In the genomic region with DNA sequence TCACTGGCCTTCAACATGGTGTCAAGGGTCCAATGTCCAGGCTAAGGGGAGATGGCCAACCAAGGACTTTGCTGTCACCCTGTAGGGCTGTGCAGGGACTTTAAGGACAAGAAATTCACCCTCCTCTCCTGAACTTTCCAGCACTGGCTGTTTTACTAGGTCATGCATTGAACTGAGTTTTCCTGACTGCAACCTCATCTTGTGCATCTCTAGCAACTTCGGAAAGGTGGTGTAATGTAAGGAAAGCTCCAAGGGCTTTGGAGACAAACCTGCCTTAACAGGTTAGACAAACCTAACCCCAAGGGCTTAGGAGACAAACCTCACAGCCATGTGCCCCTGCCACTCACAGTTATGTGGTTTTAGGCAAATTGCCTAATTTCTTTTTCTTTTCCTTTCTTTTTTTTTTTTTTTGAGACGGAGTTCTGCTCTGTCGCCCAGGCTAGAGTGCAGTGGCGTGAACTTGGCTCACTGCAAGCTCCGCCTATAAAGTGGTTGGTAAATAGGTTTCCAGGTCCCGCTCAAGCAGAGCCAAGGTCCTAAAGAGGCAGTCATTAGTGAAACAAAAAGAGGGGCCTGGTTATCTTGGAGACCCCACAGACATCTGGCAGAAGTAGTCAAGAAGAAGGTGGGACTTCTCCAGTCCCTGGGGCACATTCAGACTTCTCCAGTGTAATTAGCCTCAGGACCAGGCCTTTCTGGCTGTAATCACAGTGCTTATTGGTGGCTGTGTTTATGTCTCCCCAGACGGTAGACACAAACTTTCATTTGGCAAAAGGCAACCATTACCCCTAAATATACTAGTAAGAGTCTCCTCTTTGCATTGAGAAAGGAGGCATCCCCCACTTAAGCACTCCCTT, we compare ENCODE assay signal across 12 cellular contexts. TPM values are rescaled to one million over a fixed set of nuclear protein-coding genes. Genes with fewer than 3 reads are reported as not detected.
DNase-seq lines count a peak whose midpoint lies in the region; ATAC-seq and TF ChIP-seq lines count a peak whose summit lies in the region.
"Had no signal": no experiment of that assay in that cellular context is flagged by ENCODE, and none has a peak within 500 bp of the region (broad histone marks: within the 10 kb centered on the region; RNA-seq: fewer than 3 reads in every experiment).

No MANE protein-coding gene starts in this region.

- BruUV-seq in mammary epithelial cell (replicated peaks; lab: Mats Ljungman, UMichigan) = no TSS peak

- 21% methylated on average over 7 of the region's 7 CpGs for WGBS in mammary epithelial cell (ENCODE audit: low coverage, missing lambda C conversion rate)

- H4K20me1 ChIP-seq in mammary epithelial cell (ENCODE audit: insufficient read depth, low read length) (no peaks in the 10 kb centered on the region), GM23338 (replicated peaks; ENCODE audit: insufficient read depth) (no peaks in the 10 kb centered on the region)

- 0 out of 2 replicates have a peak, but pooled peaks cover 4% of the 10 kb centered on the region for H3F3A ChIP-seq in GM23338 (replicated peaks; ENCODE audit: low read depth)

- no peaks in the 10 kb centered on the region for H3K9me3 Mint-ChIP-seq in GM23338
- H3K9me3 Mint-ChIP-seq: activated CD4-positive, alpha-beta T cell treated with anti-CD3 and anti-CD28 coated beads, Interleukin-2, amount 10 ng/mL, durations not matched to agents 7 days and 5 days had no signal

- H3K9me3 ChIP-seq in mammary epithelial cell (replicated peaks; ENCODE audit: insufficient read depth, low read length) = no peaks in the 10 kb centered on the region
- H3K9me3 ChIP-seq: Caco-2 had no signal

- no peak for TF ChIP-seq CTCF in mammary epithelial cell (conservative IDR thresholded peaks at IDR 0.05 in 1 of 2, IDR thresholded peaks at IDR 0.05 in 1 of 2; ENCODE audit: extremely low read depth in 1 of 2, insufficient read depth in 1 of 2, low read depth in 1 of 2, low read length in 2 of 2)
- TF ChIP-seq CTCF in GM23338 (conservative IDR thresholded peaks at IDR 0.05; ENCODE audit: low read depth in 2 of 2) = no peak
- no peak for TF ChIP-seq CTCF in RWPE1 (conservative IDR thresholded peaks at IDR 0.05; ENCODE audit: low read depth)

- H3K27ac ChIP-seq in mammary epithelial cell (ENCODE audit: insufficient read depth, low read depth, low read length) = peak overlapping the region; percentile 14
- no peak overlapping the region for H3K27ac ChIP-seq in GM23338 (ENCODE audit: low read depth)
- no peak overlapping the region for H3K27ac ChIP-seq in RWPE1

- in situ Hi-C loops in mammary epithelial cell (cut with MboI; ENCODE audit: low sequenced_read_pairs in 2 of 2) = loop anchor here in 1 of 2 donors (25.0 kb wide), 1 partner anchor 675 kb away; no protein-coding TSS in a partner anchor

- dilution Hi-C loops in mammary epithelial cell (cut with HindIII; ENCODE audit: low sequenced_read_pairs) = no loop called here

- no peak overlapping the region for H3K9ac ChIP-seq in mammary epithelial cell (ENCODE audit: insufficient read depth, low read length)

- H3K36me3 ChIP-seq in mammary epithelial cell (ENCODE audit: insufficient read depth, low read length) = no peaks in the 10 kb centered on the region
- no peaks in the 10 kb centered on the region for H3K36me3 ChIP-seq in GM23338 (ENCODE audit: insufficient read depth)

- CTCF ChIA-PET in mammary epithelial cell (lab: Charles Lee; ENCODE audit: low non-redundant PET) = no interaction called here
- CTCF ChIA-PET in RWPE1 (lab: Yijun Ruan, JAX) = interaction anchor here (0.6 to 0.7 kb wide), 2 partner anchors 19 to 730 kb away, joined by 4 to 7 read pairs; no protein-coding TSS in a partner anchor

- H3K27me3 ChIP-seq in mammary epithelial cell (ENCODE audit: insufficient read depth, low read length) (no peaks in the 10 kb centered on the region), GM23338 (ENCODE audit: insufficient read depth) (no peaks in the 10 kb centered on the region)

- H3K4me2 ChIP-seq in mammary epithelial cell (ENCODE audit: insufficient read depth, low read depth, low read length) (peak overlapping the region; percentile 42), GM23338 (no peak overlapping the region)

- no peaks in the 10 kb centered on the region for H3K9me2 ChIP-seq in GM23338 (ENCODE audit: insufficient read depth)

- H3K4me3 ChIP-seq in mammary epithelial cell (replicated peaks in 1 of 3; ENCODE audit: insufficient read depth in 1 of 3, low read depth in 2 of 3, low read length in 3 of 3) (no peak overlapping the region), GM23338 (no peak overlapping the region)

- no peaks in the 10 kb centered on the region for H3K36me3 Mint-ChIP-seq in GM23338 (ENCODE audit: low read depth)

- H3K27me3 Mint-ChIP-seq in GM23338 (ENCODE audit: insufficient read depth, low read depth, poor library complexity) = peaks cover 11% of the 10 kb centered on the region
- H3K27me3 Mint-ChIP-seq: activated CD4-positive, alpha-beta T cell treated with anti-CD3 and anti-CD28 coated beads, Interleukin-2, amount 10 ng/mL, durations not matched to agents 7 days and 5 days had no signal

- H3K4me3 Mint-ChIP-seq in GM23338 = no peak overlapping the region
- H3K4me3 Mint-ChIP-seq: activated CD4-positive, alpha-beta T cell treated with anti-CD3 and anti-CD28 coated beads, Interleukin-2, amount 10 ng/mL, durations not matched to agents 7 days and 5 days had no signal

- peak overlapping the region; percentile 68 for H2AFZ ChIP-seq in mammary epithelial cell (ENCODE audit: low read depth, low read length)
- no peak overlapping the region for H2AFZ ChIP-seq in GM23338

- H3K4me1 ChIP-seq in mammary epithelial cell (ENCODE audit: insufficient read depth, low read length) = peaks cover 30% of the 10 kb centered on the region
- H3K4me1 ChIP-seq in GM23338 (ENCODE audit: insufficient read depth) = peaks cover 36% of the 10 kb centered on the region
- H3K4me1 ChIP-seq: Caco-2 had no signal

- no peak overlapping the region for H3K27ac Mint-ChIP-seq in GM23338
- H3K27ac Mint-ChIP-seq: activated CD4-positive, alpha-beta T cell treated with anti-CD3 and anti-CD28 coated beads, Interleukin-2, amount 10 ng/mL, durations not matched to agents 7 days and 5 days had no signal

- H3K79me2 ChIP-seq in mammary epithelial cell (ENCODE audit: insufficient read depth, low read length) = no peaks in the 10 kb centered on the region
- H3K79me2 ChIP-seq in GM23338 (replicated peaks; ENCODE audit: insufficient read depth) = no peaks in the 10 kb centered on the region

- peaks cover 38% of the 10 kb centered on the region for H3K4me1 Mint-ChIP-seq in GM23338
- H3K4me1 Mint-ChIP-seq: activated CD4-positive, alpha-beta T cell treated with anti-CD3 and anti-CD28 coated beads, Interleukin-2, amount 10 ng/mL, durations not matched to agents 7 days and 5 days had no signal

- DNase-seq in mammary epithelial cell = peak; percentile 70
- no peak for DNase-seq in GDM1 (lab: John Stamatoyannopoulos, UW)
- DNase-seq in activated effector memory CD4-positive, alpha-beta T cell treated with Interleukin-2 at 50 U/mL for 16 hours = no peak
- DNase-seq in GM23338 (ENCODE audit: low spot score) = no peak
- no peak for DNase-seq in RWPE1 (ENCODE audit: low spot score)
- DNase-seq: activated CD4-positive, alpha-beta T cell treated with anti-CD3 and anti-CD28 coated beads, Interleukin-2, amount 10 ng/mL, durations not matched to agents 7 days and 5 days; anterior cingulate cortex; Caco-2; NCI-H774 had no signal

- intact Hi-C loops in mammary epithelial cell (cut with micrococcal nuclease) = no loop called here

- POLR2A ChIA-PET in RWPE1 (lab: Yijun Ruan, JAX; ENCODE audit: low non-redundant PET) = no interaction called here

- ATAC-seq in GM18505 (IDR thresholded peaks at IDR 0.05; ENCODE audit: unreplicated experiment) (peak; percentile 89), GM21526 (IDR thresholded peaks at IDR 0.05; ENCODE audit: low FRiP score, unreplicated experiment) (peak; percentile 81), HG03175 (IDR thresholded peaks at IDR 0.05; ENCODE audit: unreplicated experiment) (peak; percentile 71), GM23338 (no peak)

- no peak for TF ChIP-seq POLR2A in GM18505 (IDR thresholded peaks at IDR 0.05; ENCODE audit: borderline replicate concordance, extremely low read depth, insufficient read depth, insufficient read length)

TF ChIP-seq in GM23338, 12 proteins besides CTCF, POLR2A, EP300 and RAD21 (continues in another document):
- no peak for TF ChIP-seq NANOG (IDR thresholded peaks at IDR 0.05; ENCODE audit: borderline replicate concordance)
- TF ChIP-seq, protein P1, sequence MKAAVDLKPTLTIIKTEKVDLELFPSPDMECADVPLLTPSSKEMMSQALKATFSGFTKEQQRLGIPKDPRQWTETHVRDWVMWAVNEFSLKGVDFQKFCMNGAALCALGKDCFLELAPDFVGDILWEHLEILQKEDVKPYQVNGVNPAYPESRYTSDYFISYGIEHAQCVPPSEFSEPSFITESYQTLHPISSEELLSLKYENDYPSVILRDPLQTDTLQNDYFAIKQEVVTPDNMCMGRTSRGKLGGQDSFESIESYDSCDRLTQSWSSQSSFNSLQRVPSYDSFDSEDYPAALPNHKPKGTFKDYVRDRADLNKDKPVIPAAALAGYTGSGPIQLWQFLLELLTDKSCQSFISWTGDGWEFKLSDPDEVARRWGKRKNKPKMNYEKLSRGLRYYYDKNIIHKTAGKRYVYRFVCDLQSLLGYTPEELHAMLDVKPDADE (IDR thresholded peaks at IDR 0.05) = no peak

RNA-seq across cellular contexts. Expression of a gene that starts 37.6 kb away (rescaled TPM):
- total RNA-seq in mammary epithelial cell = 10 to 100 TPM; 17.8 to 34.3 TPM
- 14.4 TPM for polyA plus RNA-seq in mammary epithelial cell
- 4.2 TPM for polyA minus RNA-seq in mammary epithelial cell
- total RNA-seq in GM23338 (2014; rRNA removed; shearing (Covaris generic)) = 151 and 156 TPM in 2 replicates
- polyA plus RNA-seq in GM23338 (2016; fragmentation: Nextera tagmentation; extraction: Ambion mirVana) = 274 and 296 TPM in 2 replicates
